18 cellular contexts compared by ENCODE assay signal in the genomic region with DNA sequence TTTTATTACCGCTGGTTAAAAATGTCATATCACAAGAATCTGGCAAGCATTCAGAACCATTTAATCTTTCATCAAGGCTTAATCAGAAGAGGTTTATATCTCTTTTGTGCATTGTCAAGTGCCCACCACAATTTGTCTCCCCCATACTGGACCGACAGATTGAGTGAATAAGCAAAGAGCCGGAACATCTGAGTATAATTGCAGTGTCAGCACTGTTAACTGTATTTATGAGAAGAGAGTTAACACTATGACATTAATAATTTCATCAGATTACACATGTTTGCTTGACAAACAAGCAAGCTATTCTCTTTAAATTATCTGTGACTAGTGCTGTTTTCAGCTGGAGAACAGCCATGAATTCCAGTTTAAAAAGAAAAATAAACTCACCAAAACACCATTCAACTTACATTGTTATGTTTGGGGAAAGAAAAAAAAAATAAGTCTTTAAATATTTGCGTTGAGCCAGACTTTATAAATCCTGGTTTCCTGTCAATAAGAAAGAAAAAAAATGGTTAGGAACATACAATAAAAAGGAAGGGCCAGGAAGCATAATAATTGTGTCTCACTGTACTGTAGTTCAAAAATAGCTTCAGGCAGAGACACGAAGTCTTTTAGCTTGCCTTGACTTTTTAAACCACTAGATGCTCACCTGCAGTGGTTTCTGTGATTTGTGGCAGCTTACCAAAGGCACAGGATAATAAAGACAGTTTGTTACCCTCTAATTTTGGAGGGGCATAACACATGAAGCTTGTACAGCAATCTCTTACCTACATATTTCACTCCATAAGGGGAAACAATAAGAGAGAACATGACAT.
A peak's percentile ranks its signal among the peaks of the same experiment; 100 is the strongest.
DNase-seq lines count a peak whose midpoint lies in the region; ATAC-seq and TF ChIP-seq lines count a peak whose summit lies in the region.
"Had no signal": no experiment of that assay in that cellular context is flagged by ENCODE, and none has a peak within 500 bp of the region (broad histone marks: within the 10 kb centered on the region; RNA-seq: fewer than 3 reads in every experiment).

No MANE protein-coding gene starts in this region.

- H3K4me1 Mint-ChIP-seq in osteocyte (ENCODE audit: unreplicated experiment) = peaks cover 8% of the 10 kb centered on the region
- H3K4me1 Mint-ChIP-seq: CD4-positive, CD25-positive, alpha-beta regulatory T cell had no signal

- no peaks in the 10 kb centered on the region for H3K36me3 Mint-ChIP-seq in osteocyte (ENCODE audit: unreplicated experiment)
- H3K36me3 Mint-ChIP-seq: CD4-positive, CD25-positive, alpha-beta regulatory T cell had no signal

- H3K27me3 ChIP-seq in right cardiac atrium (ENCODE audit: control insufficient read depth, insufficient read depth) (no peaks in the 10 kb centered on the region), SU-DHL-6 (ENCODE audit: low read length) (no peaks in the 10 kb centered on the region), ovary (no peaks in the 10 kb centered on the region)
- H3K27me3 ChIP-seq: cardiac muscle cell, spleen had no signal

- H3K9me3 Mint-ChIP-seq in osteocyte (ENCODE audit: unreplicated experiment) = no peaks in the 10 kb centered on the region
- H3K9me3 Mint-ChIP-seq: T-helper 1 cell treated with Interleukin-12 subunit alpha and Interleukin-12 subunit beta and Interleukin-4 antibody, amounts not matched to agents 30 μg/mL and 1 μg/mL, for 36 hours had no signal

- no peaks in the 10 kb centered on the region for H3K36me3 ChIP-seq in SU-DHL-6 (ENCODE audit: low read length)
- H3K36me3 ChIP-seq in ovary = no peaks in the 10 kb centered on the region
- H3K36me3 ChIP-seq: cardiac muscle cell, spleen had no signal

- intact Hi-C loops in Right ventricle myocardium superior (cut with DNase I) = no loop called here
- intact Hi-C loops in right cardiac atrium (cut with DNase I) = loop anchor here in 1 of 4 donors (10.0 kb wide), 1 partner anchor 184 kb away; no protein-coding TSS in a partner anchor
- intact Hi-C loops in ovary (cut with DNase I) = no loop called here

- no peak overlapping the region for H3K4me3 Mint-ChIP-seq in osteocyte (ENCODE audit: unreplicated experiment)
- H3K4me3 Mint-ChIP-seq: CD4-positive, CD25-positive, alpha-beta regulatory T cell; T-helper 1 cell treated with Interleukin-12 subunit alpha and Interleukin-12 subunit beta and Interleukin-4 antibody, amounts not matched to agents 30 μg/mL and 1 μg/mL, for 36 hours had no signal

- H3K9ac ChIP-seq in SU-DHL-6 (ENCODE audit: low read length) = no peak overlapping the region

- DNase-seq in Right ventricle myocardium superior (no peak), right cardiac atrium (no peak), NCI-H146 (lab: John Stamatoyannopoulos, UW) (peak; percentile 53), osteocyte (ENCODE audit: extremely low spot score, unreplicated experiment) (no peak), substantia nigra (lab: John Stamatoyannopoulos, UW) (no peak), ovary (no peak)
- no peak for DNase-seq in central memory CD4-positive, alpha-beta T cell
- DNase-seq: activated CD4-positive, alpha-beta T cell treated with anti-CD3 and anti-CD28 coated beads, Interleukin-2, amount 50 U/mL, for 4 hours; activated gamma-delta T cell; amygdala; CD4-positive, CD25-positive, alpha-beta regulatory T cell; DMS 273 treated with DMSO at 0.1 percent for 48 hours; NCI-H1694; SIG-M5; spleen had no signal

- no peaks in the 10 kb centered on the region for H4K20me1 ChIP-seq in SU-DHL-6 (ENCODE audit: low read depth, low read length)

- H3K4me2 ChIP-seq in SU-DHL-6 (ENCODE audit: low read depth, low read length, poor library complexity, severe bottlenecking) = no peak overlapping the region

- TF ChIP-seq POLR2A in ovary (IDR thresholded peaks at IDR 0.05) = no peak

- H3K9me3 ChIP-seq in right cardiac atrium (ENCODE audit: control insufficient read depth, low read length) (no peaks in the 10 kb centered on the region), SU-DHL-6 (ENCODE audit: insufficient read depth, low read length) (no peaks in the 10 kb centered on the region), ovary (no peaks in the 10 kb centered on the region)
- H3K9me3 ChIP-seq: spleen had no signal

- no peak overlapping the region for H3K4me3 ChIP-seq in right cardiac atrium (ENCODE audit: low read length)
- no peak overlapping the region for H3K4me3 ChIP-seq in SU-DHL-6 (ENCODE audit: insufficient read depth, low read length, poor library complexity, severe bottlenecking)
- H3K4me3 ChIP-seq in ovary = no peak overlapping the region
- H3K4me3 ChIP-seq: cardiac muscle cell, spleen had no signal

- TF ChIP-seq EP300 in ovary (IDR thresholded peaks at IDR 0.05) = no peak

- peak overlapping the region; percentile 15 for H3K27ac Mint-ChIP-seq in osteocyte (ENCODE audit: unreplicated experiment)
- H3K27ac Mint-ChIP-seq: CD4-positive, CD25-positive, alpha-beta regulatory T cell; T-helper 1 cell treated with Interleukin-12 subunit alpha and Interleukin-12 subunit beta and Interleukin-4 antibody, amounts not matched to agents 30 μg/mL and 1 μg/mL, for 36 hours had no signal

- no peaks in the 10 kb centered on the region for H3K79me2 ChIP-seq in SU-DHL-6 (ENCODE audit: insufficient read depth, low read length)

- H3K4me1 ChIP-seq in right cardiac atrium (ENCODE audit: control insufficient read depth, insufficient read depth, low read length) (no peaks in the 10 kb centered on the region), ovary (ENCODE audit: insufficient read depth) (no peaks in the 10 kb centered on the region)

- peak; percentile 67 for ATAC-seq in Right ventricle myocardium superior (ENCODE audit: poor library complexity)
- no peak for ATAC-seq in right cardiac atrium

- H3K9me2 ChIP-seq in SU-DHL-6 (replicated peaks; ENCODE audit: insufficient read depth, low read length) = no peaks in the 10 kb centered on the region

- peaks cover 5% of the 10 kb centered on the region for H3K27me3 Mint-ChIP-seq in osteocyte (ENCODE audit: unreplicated experiment)
- H3K27me3 Mint-ChIP-seq: CD4-positive, CD25-positive, alpha-beta regulatory T cell had no signal

- no peaks in the 10 kb centered on the region for H3F3A ChIP-seq in SU-DHL-6 (ENCODE audit: insufficient read depth)

- WGBS in right cardiac atrium = 39% methylated on average over 5 of the region's 5 CpGs
- 37 to 43% (median 43%) methylated on average over 5 of the region's 5 CpGs for WGBS in ovary, 3 donors

- TF ChIP-seq CTCF in SU-DHL-6 (IDR thresholded peaks at IDR 0.05; ENCODE audit: insufficient read depth, low read length, poor library complexity, severe bottlenecking) (no peak), osteocyte (IDR thresholded peaks at IDR 0.05) (no peak), ovary (IDR thresholded peaks at IDR 0.05) (no peak)

- H3K27ac ChIP-seq in right cardiac atrium (ENCODE audit: low read length) (no peak overlapping the region), SU-DHL-6 (ENCODE audit: low read depth, low read length) (no peak overlapping the region; the same call in 1 of the 2 replicates), substantia nigra (ENCODE audit: low read depth, low read length, poor library complexity, severe bottlenecking) (no peak overlapping the region), ovary (no peak overlapping the region)
- H3K27ac ChIP-seq: cardiac muscle cell, spleen had no signal

- H2AFZ ChIP-seq in SU-DHL-6 (ENCODE audit: low read depth, low read length, severe bottlenecking) = peak overlapping the region; percentile 22
